Comparison of ENCODE assay signal across 8 cellular contexts in genomic region chr4:147866532-147867271, GRCh38.
DNase-seq lines count a peak whose midpoint lies in the region; ATAC-seq and TF ChIP-seq lines count a peak whose summit lies in the region.

No MANE protein-coding gene starts in this region.

- no peaks in the 10 kb centered on the region for H3K4me1 ChIP-seq in mucosa of descending colon (ENCODE audit: low read depth)

- no peaks in the 10 kb centered on the region for H3K36me3 ChIP-seq in mucosa of descending colon (ENCODE audit: low read depth)

- DNase-seq in D341Med (ENCODE audit: low spot score) = peak; percentile 77
- DNase-seq in HT-29 (ENCODE audit: low spot score) = peak; percentile 94
- peak; percentile 71 for DNase-seq in NK-92 treated with Interleukin-12 subunit alpha and Interleukin-12 subunit beta, amount 100 ng/mL, for 24 hours (lab: John Stamatoyannopoulos, UW)
- peak; percentile 63 to 86 (median 82) for DNase-seq in activated CD8-positive, alpha-beta memory T cell treated with anti-CD3 and anti-CD28 coated beads for 48 hours (ENCODE audit: low read depth in 2 of 3, low spot score in 2 of 3)
- peak; percentile 41 for DNase-seq in epidermal melanocyte (ENCODE audit: insufficient read length, low spot score)
- DNase-seq in mucosa of descending colon = peak; percentile 79 to 99 (median 90)
- peak; percentile 89 for DNase-seq in stimulated activated CD8-positive, alpha-beta memory T cell treated with anti-CD3 and anti-CD28 coated beads, Interleukin-4, amount 100 ng/mL, for 24 hours (ENCODE audit: low read depth)

- TF ChIP-seq CTCF in mucosa of descending colon (IDR thresholded peaks at IDR 0.05) = peak; percentile 98

- H3K9me3 ChIP-seq in mucosa of descending colon = no peaks in the 10 kb centered on the region

- intact Hi-C loops in mucosa of descending colon (cut with DNase I, micrococcal nuclease) = loop anchor here (1.0 to 5.0 kb wide), 2 partner anchors 158 to 159 kb away; no protein-coding TSS in a partner anchor

- no peak overlapping the region for H3K4me3 ChIP-seq in mucosa of descending colon

- ATAC-seq in GM21381 (IDR thresholded peaks at IDR 0.05; ENCODE audit: unreplicated experiment) (peak; percentile 83), mucosa of descending colon (peak; percentile 99)

Comparison
In these comparisons a context has a peak if more than half of its experiments do, and no peak if none do; other contexts are left out.
1. DNase-seq: peak in every context shown above with its lines; median percentile 94 in HT-29; 90 in mucosa of descending colon; 89 in stimulated activated CD8-positive, alpha-beta memory T cell treated with anti-CD3 and anti-CD28 coated beads, Interleukin-4, amount 100 ng/mL, for 24 hours; 82 in activated CD8-positive, alpha-beta memory T cell treated with anti-CD3 and anti-CD28 coated beads for 48 hours; 77 in D341Med; 71 in NK-92 treated with Interleukin-12 subunit alpha and Interleukin-12 subunit beta, amount 100 ng/mL, for 24 hours; 41 in epidermal melanocyte.